ENCODE assay signal across 23 cellular contexts in the genomic region with DNA sequence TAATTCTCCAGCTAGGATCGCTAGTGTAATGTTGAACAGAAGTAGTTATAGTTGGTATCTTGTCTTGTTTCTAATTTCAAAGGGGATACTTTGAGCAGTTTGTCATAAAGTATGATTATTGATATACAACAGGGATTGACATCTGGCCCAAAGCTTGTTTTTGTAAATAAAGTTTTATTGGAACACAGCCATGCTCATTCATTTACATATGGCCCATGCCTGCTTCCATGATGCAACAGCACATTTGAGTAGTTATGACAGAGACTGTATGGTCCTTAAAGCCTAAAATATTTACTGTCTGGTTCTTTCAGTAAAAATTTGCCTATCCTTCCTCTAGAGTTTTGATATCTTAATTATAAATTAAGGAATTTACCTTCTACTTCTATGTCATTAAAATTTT.
"Had no signal": no experiment of that assay in that cellular context is flagged by ENCODE, and none has a peak within 500 bp of the region (broad histone marks: within the 10 kb centered on the region; RNA-seq: fewer than 3 reads in every experiment).

No MANE protein-coding gene starts in this region.

- H3K27me3 ChIP-seq: dorsolateral prefrontal cortex, esophagus muscularis mucosa, gastrocnemius medialis, heart right ventricle, left lung had no signal

- H3K4me3 ChIP-seq: coronary artery, dorsolateral prefrontal cortex, esophagus muscularis mucosa, gastrocnemius medialis, heart right ventricle, left lung, lower lobe of right lung, mucosa of descending colon had no signal

- DNase-seq: dermis blood vessel endothelial cell; dorsolateral prefrontal cortex; effector CD4-positive, alpha-beta T cell; effector memory CD4-positive, alpha-beta T cell; foreskin fibroblast; foreskin melanocyte; gastrocnemius medialis; glutamatergic neuron; head of caudate nucleus; heart right ventricle; hippocampal formation; left cardiac atrium; left lung; left ventricle myocardium superior; lower lobe of right lung; mesenchymal stem cell; mucosa of descending colon; naive B cell had no signal

- FAIRE-seq: colon, endothelial cell of umbilical vein, keratinocyte had no signal

- ATAC-seq: gastrocnemius medialis, heart right ventricle, left cardiac atrium, left lung, left ventricle myocardium superior, lower lobe of right lung, mucosa of descending colon had no signal

- H3K4me1 ChIP-seq: esophagus muscularis mucosa, gastrocnemius medialis, left lung, lower lobe of right lung had no signal

- H3K9me3 ChIP-seq: esophagus muscularis mucosa, gastrocnemius medialis, heart right ventricle, left lung, lower lobe of right lung, mucosa of descending colon had no signal

- H3K27ac ChIP-seq: coronary artery, dorsolateral prefrontal cortex, esophagus muscularis mucosa, gastrocnemius medialis, heart right ventricle, left lung, lower lobe of right lung had no signal
